8 cellular contexts compared by ENCODE assay signal in genomic region chr11:120511116-120511803, GRCh38. TPM values are rescaled to one million over a fixed set of nuclear protein-coding genes. Genes with fewer than 3 reads are reported as not detected.
DNase-seq lines count a peak whose midpoint lies in the region; ATAC-seq and TF ChIP-seq lines count a peak whose summit lies in the region.

Gene GRIK4, plus strand, starts transcription at chr11:120511748. Its CDS starts 148,571 bp downstream, at chr11:120660319.

- no peaks in the 10 kb centered on the region for H3K9me3 ChIP-seq in breast epithelium

- H3K4me1 ChIP-seq in breast epithelium: no peaks in the 10 kb centered on the region

- DNase-seq in NCI-H2171 (lab: John Stamatoyannopoulos, UW): peak; percentile 54
- peak; percentile 63 to 89 for DNase-seq in breast epithelium (ENCODE audit: low spot score in 2 of 2)
- DNase-seq in iris pigment epithelial cell (ENCODE audit: low read depth): peak; percentile 59
- peak; percentile 26 to 70 for DNase-seq in stimulated activated CD4-positive, alpha-beta T cell treated with anti-CD3 and anti-CD28 coated beads, Interleukin-15, amount 100 ng/mL, for 1 hour (ENCODE audit: low read depth in 1 of 2, low spot score in 1 of 2)

- peak within 1 kb of the TSS; percentile 52 for H3K4me3 ChIP-seq in WI38 (ENCODE audit: low read depth, low read length)
- H3K4me3 ChIP-seq in breast epithelium: peak within 1 kb of the TSS; percentile 38 to 78 (median 53)

- intact Hi-C loops in breast epithelium (cut with DNase I; ENCODE audit: low total_unique reads): loop anchor here (10.0 kb wide), 1 partner anchor 174 kb away; no protein-coding TSS in a partner anchor

- no peaks in the 10 kb centered on the region for H3K27me3 ChIP-seq in breast epithelium

- no peak within 1 kb of the TSS for H3K27ac ChIP-seq in 22Rv1
- no peak within 1 kb of the TSS for H3K27ac ChIP-seq in breast epithelium

- no peaks in the 10 kb centered on the region for H3K36me3 ChIP-seq in breast epithelium

- TF ChIP-seq CTCF in 22Rv1 (IDR thresholded peaks at IDR 0.05): peak; percentile 95
- TF ChIP-seq CTCF in WI38 (IDR thresholded peaks at IDR 0.05; ENCODE audit: low read depth, low read length): peak; percentile 89
- TF ChIP-seq CTCF in breast epithelium (IDR thresholded peaks at IDR 0.05): peak; percentile 84 to 94 (median 89)

- no peak for TF ChIP-seq POLR2A in breast epithelium (IDR thresholded peaks at IDR 0.05)

- ATAC-seq in GM18502 (IDR thresholded peaks at IDR 0.05; ENCODE audit: poor library complexity, unreplicated experiment) (peak; percentile 90), HG03025 (IDR thresholded peaks at IDR 0.05; ENCODE audit: low FRiP score, unreplicated experiment) (peak; percentile 67)

RNA-seq across cellular contexts. Expression of gene GRIK4, which starts in this region (rescaled TPM):
- under 1 TPM in 2 of 3 donors, not detected in 1; 0.29 to 0.66 TPM for total RNA-seq in breast epithelium

Comparison
In these comparisons a context has a peak if more than half of its experiments do, and no peak if none do; other contexts are left out.
1. Peak in DNase-seq and H3K4me3 ChIP-seq in breast epithelium; RNA of the gene not detected or under 1 TPM.